1 cellular context compared by ENCODE assay signal in genomic region chr2:22807876-22808275, GRCh38.
TF ChIP-seq lines count a peak whose summit lies in the region.

No MANE protein-coding gene starts in this region.

TF ChIP-seq in GM23338, 12 proteins besides CTCF, POLR2A, EP300 and RAD21 (continued from another document):
- no peak for TF ChIP-seq REST (IDR thresholded peaks at IDR 0.05; ENCODE audit: unreplicated experiment)
- no peak for TF ChIP-seq POLR2AphosphoS5 (IDR thresholded peaks at IDR 0.05; ENCODE audit: low read depth)
- TF ChIP-seq ZNF114 (CRISPR knock-in tag; IDR thresholded peaks at IDR 0.05), result no peak
